ENCODE assay signal across 20 cellular contexts in the genomic region with DNA sequence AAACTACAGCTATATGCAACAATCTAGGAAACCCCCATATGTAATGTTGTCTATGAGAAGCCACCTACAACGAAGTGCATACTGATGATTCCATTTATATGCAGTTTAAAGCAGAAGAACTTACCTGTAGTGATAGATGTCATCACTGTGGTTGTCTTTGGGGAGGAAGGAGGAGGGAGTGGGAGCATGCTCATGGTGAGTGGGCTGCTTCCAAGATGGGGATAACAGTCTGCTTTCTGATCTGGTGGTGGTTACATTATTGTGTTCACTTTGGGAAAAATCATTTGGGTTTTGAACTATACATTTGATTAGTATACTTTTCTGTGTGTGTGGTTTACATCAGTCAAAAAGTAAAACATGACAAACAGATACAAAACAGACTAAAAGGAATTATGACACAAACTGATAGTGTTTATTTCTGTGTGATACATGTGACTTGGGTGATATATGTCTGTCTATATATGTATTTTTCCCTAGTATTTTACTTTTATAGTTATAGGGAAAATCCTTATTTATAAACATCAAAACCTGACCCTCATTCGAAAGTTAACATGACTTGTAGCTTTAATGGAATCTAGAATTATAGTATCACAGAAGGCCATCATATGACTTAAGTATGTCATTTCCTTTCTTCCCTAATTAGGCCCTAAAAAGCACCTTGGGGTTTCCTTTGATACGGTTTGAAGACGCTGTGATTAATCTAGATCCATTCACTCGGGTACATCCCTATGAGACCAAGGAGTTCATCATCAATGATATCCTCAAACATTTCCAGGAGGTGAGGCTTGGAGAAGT.
DNase-seq lines count a peak whose midpoint lies in the region; ATAC-seq and TF ChIP-seq lines count a peak whose summit lies in the region.
"Had no signal": no experiment of that assay in that cellular context is flagged by ENCODE, and none has a peak within 500 bp of the region (broad histone marks: within the 10 kb centered on the region; RNA-seq: fewer than 3 reads in every experiment).

No MANE protein-coding gene starts in this region.

- H3K4me3 ChIP-seq in IMR-90 (ENCODE audit: insufficient read depth, low read depth, low read length) (no peak overlapping the region), brain microvascular endothelial cell (ENCODE audit: low read depth, low read length) (no peak overlapping the region)
- H3K4me3 ChIP-seq: adrenal gland; BLaER1 treated with 17β-estradiol and CSF1 and Interleukin-3, amounts not matched to agents 10 nM and 100 nM; smooth muscle cell; testis had no signal

- H2BK5ac ChIP-seq in IMR-90 (ENCODE audit: low read depth, low read length, poor library complexity, severe bottlenecking) = no peak overlapping the region

- TF ChIP-seq POLR2A in IMR-90 (IDR thresholded peaks at IDR 0.05; ENCODE audit: low read depth, low read length) = no peak

- H3K4me1 ChIP-seq in IMR-90 (ENCODE audit: control insufficient read depth, insufficient read depth, low read length) = no peaks in the 10 kb centered on the region; the same call in none of the 2 replicates
- H3K4me1 ChIP-seq: adrenal gland, testis had no signal

- no peaks in the 10 kb centered on the region for H3K79me1 ChIP-seq in IMR-90 (ENCODE audit: low read depth in 1 of 2, low read length in 2 of 2)

- H3K9me3 ChIP-seq in IMR-90 (ENCODE audit: control insufficient read depth, insufficient read depth, low read length) = no peaks in the 10 kb centered on the region; the same call in 1 of the 2 replicates
- H3K9me3 ChIP-seq: adrenal gland, testis had no signal

- peaks cover 5% of the 10 kb centered on the region in 2 donors for H3K9me3 Mint-ChIP-seq in activated T-cell treated with anti-CD3 and anti-CD28 coated beads, Interleukin-2, amount 50 U/mL, for 72 hours
- peaks cover 12% of the 10 kb centered on the region for H3K9me3 Mint-ChIP-seq in stimulated activated naive CD8-positive, alpha-beta T cell treated with anti-CD3 and anti-CD28 coated beads, Interleukin-15, Interleukin-2, amounts not matched to agents 100 ng/mL and 50 ng/mL, for 24 hours

- intact Hi-C loops in IMR-90 (cut with micrococcal nuclease) = no loop called here

- H4K8ac ChIP-seq in IMR-90 (ENCODE audit: low read depth in 2 of 2, low read length in 2 of 2) = no peak overlapping the region

- H3K4ac ChIP-seq in IMR-90 (ENCODE audit: low read depth, low read length) = no peak overlapping the region

- H3K18ac ChIP-seq in IMR-90 (ENCODE audit: low read depth, low read length) = peak overlapping the region; percentile 29; the same call in 1 of the 2 replicates

- DNase-seq in activated T-cell treated with anti-CD3 and anti-CD28 coated beads, Interleukin-2, amount 50 U/mL, for 72 hours = no peak
- no peak for DNase-seq in activated T-cell treated with anti-CD3 and anti-CD28 coated beads, Interleukin-2, amount 50 U/mL, for 1 hour
- DNase-seq in IMR-90 (no peak), brain microvascular endothelial cell (no peak), NCI-H128 (lab: John Stamatoyannopoulos, UW; ENCODE audit: unreplicated experiment) (no peak), nucleus accumbens (lab: John Stamatoyannopoulos, UW) (no peak)
- DNase-seq: activated CD4-positive, alpha-beta T cell treated with anti-CD3 and anti-CD28 coated beads, Interleukin-2, amount 50 U/mL, for 1 hour; adrenal gland; effector CD8-positive, alpha-beta T cell; foreskin melanocyte; naive B cell; NCI-H187; NCI-H2171 treated with DMSO at 0.1 percent for 48 hours; NCI-H526 treated with DMSO at 0.1 percent for 48 hours; stimulated activated CD4-positive, alpha-beta T cell treated with anti-CD3 and anti-CD28 coated beads, Interleukin-2, amount 100 ng/mL, for 24 hours; testis had no signal

- no peaks in the 10 kb centered on the region for H4K20me1 ChIP-seq in IMR-90 (ENCODE audit: insufficient read depth, low read length)
- H4K20me1 ChIP-seq: BLaER1 treated with 17β-estradiol and CSF1 and Interleukin-3, amounts not matched to agents 10 nM and 100 nM had no signal

- H3K4me1 Mint-ChIP-seq in activated T-cell treated with anti-CD3 and anti-CD28 coated beads, Interleukin-2, amount 50 U/mL, for 72 hours (ENCODE audit: low read depth) = peaks cover 43% of the 10 kb centered on the region
- peaks cover 58% of the 10 kb centered on the region for H3K4me1 Mint-ChIP-seq in stimulated activated naive CD8-positive, alpha-beta T cell treated with anti-CD3 and anti-CD28 coated beads, Interleukin-15, Interleukin-2, amounts not matched to agents 100 ng/mL and 50 ng/mL, for 24 hours (ENCODE audit: low read depth)
- H3K4me1 Mint-ChIP-seq: brain had no signal

- no peak overlapping the region for H3K56ac ChIP-seq in IMR-90 (ENCODE audit: extremely low read depth, insufficient read depth, low read length)

- TF ChIP-seq CTCF in IMR-90 (conservative IDR thresholded peaks at IDR 0.05; ENCODE audit: low read depth, low read length) = no peak
- TF ChIP-seq CTCF in brain microvascular endothelial cell (IDR thresholded peaks at IDR 0.05; ENCODE audit: low read depth, low read length, missing control alignments) = no peak

- no peak for TF ChIP-seq RAD21 in IMR-90 (IDR thresholded peaks at IDR 0.05; ENCODE audit: low read length)

- peak overlapping the region; percentile 94 for H3K27ac Mint-ChIP-seq in activated T-cell treated with anti-CD3 and anti-CD28 coated beads, Interleukin-2, amount 50 U/mL, for 72 hours
- H3K27ac Mint-ChIP-seq in stimulated activated naive CD8-positive, alpha-beta T cell treated with anti-CD3 and anti-CD28 coated beads, Interleukin-15, Interleukin-2, amounts not matched to agents 100 ng/mL and 50 ng/mL, for 24 hours = peak overlapping the region; percentile 94
- H3K27ac Mint-ChIP-seq: brain had no signal

- H2AK5ac ChIP-seq in IMR-90 (ENCODE audit: low read depth, low read length) = 0 out of 2 replicates have a peak overlapping the region, but pooled peaks have one; percentile 61

- no peak overlapping the region for H3K4me2 ChIP-seq in IMR-90 (ENCODE audit: low read depth, low read length)
- H3K4me2 ChIP-seq: smooth muscle cell had no signal

- no CpG with 5 or more reads among the region's 5 CpGs for WGBS in IMR-90 (ENCODE audit: extremely low coverage in 2 of 2, insufficient read length in 1 of 2), 2 experiments

- no TSS peak for BruUV-seq in IMR-90 (replicated peaks; lab: Mats Ljungman, UMichigan)

- peaks cover 11% of the 10 kb centered on the region for H3K9me1 ChIP-seq in IMR-90 (ENCODE audit: insufficient read depth, low read length)

- H2BK15ac ChIP-seq in IMR-90 (ENCODE audit: low read depth, low read length) = no peak overlapping the region

- dilution Hi-C loops in IMR-90 (cut with HindIII; ENCODE audit: low sequenced_read_pairs, unreplicated experiment) = no loop called here

- ATAC-seq in activated T-cell treated with anti-CD3 and anti-CD28 coated beads, Interleukin-2, amount 50 U/mL, for 72 hours (replicated peaks in 1 of 2) = peak; percentile 78 to 88
- ATAC-seq in IMR-90 (ENCODE audit: low read depth) = no peak

- H3K27me3 ChIP-seq in IMR-90 (ENCODE audit: control insufficient read depth, insufficient read depth, low read length) = no peaks in the 10 kb centered on the region
- no peaks in the 10 kb centered on the region for H3K27me3 ChIP-seq in brain microvascular endothelial cell (replicated peaks)
- H3K27me3 ChIP-seq: adrenal gland; BLaER1 treated with 17β-estradiol and CSF1 and Interleukin-3, amounts not matched to agents 10 nM and 100 nM; testis had no signal

- no peak overlapping the region for H2BK120ac ChIP-seq in IMR-90 (ENCODE audit: low read depth, low read length)

- H4K91ac ChIP-seq in IMR-90 (ENCODE audit: insufficient read depth, low read depth, low read length) = no peak overlapping the region

- POLR2A ChIA-PET in IMR-90 (lab: Charles Lee; ENCODE audit: unreplicated experiment) = no interaction called here

- H3K4me3 Mint-ChIP-seq in activated T-cell treated with anti-CD3 and anti-CD28 coated beads, Interleukin-2, amount 50 U/mL, for 72 hours = peak overlapping the region in 1 of 2 donors; percentile 27
- H3K4me3 Mint-ChIP-seq in stimulated activated naive CD8-positive, alpha-beta T cell treated with anti-CD3 and anti-CD28 coated beads, Interleukin-15, Interleukin-2, amounts not matched to agents 100 ng/mL and 50 ng/mL, for 24 hours = peak overlapping the region; percentile 20
- H3K4me3 Mint-ChIP-seq: brain had no signal

- CTCF ChIA-PET in IMR-90 (lab: Yijun Ruan, JAX) = no interaction called here

- H3K27me3 Mint-ChIP-seq in activated T-cell treated with anti-CD3 and anti-CD28 coated beads, Interleukin-2, amount 50 U/mL, for 72 hours (ENCODE audit: low read depth) = no peaks in the 10 kb centered on the region
- no peaks in the 10 kb centered on the region for H3K27me3 Mint-ChIP-seq in stimulated activated naive CD8-positive, alpha-beta T cell treated with anti-CD3 and anti-CD28 coated beads, Interleukin-15, Interleukin-2, amounts not matched to agents 100 ng/mL and 50 ng/mL, for 24 hours
- H3K27me3 Mint-ChIP-seq: naive B cell had no signal

- H3K27ac ChIP-seq in IMR-90 (ENCODE audit: insufficient read depth, low read length) (no peak overlapping the region), brain microvascular endothelial cell (peak overlapping the region; percentile 80)
- H3K27ac ChIP-seq: adrenal gland; BLaER1 treated with 17β-estradiol and CSF1 and Interleukin-3, amounts not matched to agents 10 nM and 100 nM; testis had no signal

- no peak overlapping the region; the same call in 1 of the 2 replicates for H4K5ac ChIP-seq in IMR-90 (ENCODE audit: low read depth, low read length)

- peaks cover 17 to 32% of the 10 kb centered on the region in 2 donors for H3K36me3 Mint-ChIP-seq in activated T-cell treated with anti-CD3 and anti-CD28 coated beads, Interleukin-2, amount 50 U/mL, for 72 hours (ENCODE audit: insufficient read depth in 2 of 2)
- H3K36me3 Mint-ChIP-seq in stimulated activated naive CD8-positive, alpha-beta T cell treated with anti-CD3 and anti-CD28 coated beads, Interleukin-15, Interleukin-2, amounts not matched to agents 100 ng/mL and 50 ng/mL, for 24 hours (ENCODE audit: low read depth) = peaks cover 87% of the 10 kb centered on the region

- H3K36me3 ChIP-seq in IMR-90 (ENCODE audit: control insufficient read depth, insufficient read depth, low read length) = peaks cover 12% of the 10 kb centered on the region
- H3K36me3 ChIP-seq in brain microvascular endothelial cell (replicated peaks) = peaks cover 12% of the 10 kb centered on the region

- H2BK20ac ChIP-seq in IMR-90 (ENCODE audit: low read depth, low read length) = no peak overlapping the region

- H3K14ac ChIP-seq in IMR-90 (replicated peaks; ENCODE audit: low read depth, low read length) = no peak overlapping the region

- H2AFZ ChIP-seq in IMR-90 (replicated peaks; ENCODE audit: low read length, poor library complexity) = no peak overlapping the region

- H3K9ac ChIP-seq in IMR-90 (ENCODE audit: low read depth, low read length) = no peak overlapping the region
- H3K9ac ChIP-seq: BLaER1 treated with 17β-estradiol and CSF1 and Interleukin-3, amounts not matched to agents 10 nM and 100 nM had no signal

- no peak overlapping the region for H2AK9ac ChIP-seq in IMR-90 (replicated peaks; ENCODE audit: low read depth, low read length, poor library complexity)

- in situ Hi-C loops in IMR-90 (cut with MboI; ENCODE audit: low sequenced_read_pairs) (loop anchor here (25.0 kb wide), 1 partner anchor 198 kb away; a partner anchor contains a TSS), brain microvascular endothelial cell (cut with HindIII; ENCODE audit: low pct_ligation_motif_present, low sequenced_read_pairs) (no loop called here)

- peak overlapping the region; percentile 47; the same call in 1 of the 2 replicates for H3K23ac ChIP-seq in IMR-90 (ENCODE audit: low read depth, low read length)
